Comparison of ENCODE assay signal across 1 cellular context in the genomic region with DNA sequence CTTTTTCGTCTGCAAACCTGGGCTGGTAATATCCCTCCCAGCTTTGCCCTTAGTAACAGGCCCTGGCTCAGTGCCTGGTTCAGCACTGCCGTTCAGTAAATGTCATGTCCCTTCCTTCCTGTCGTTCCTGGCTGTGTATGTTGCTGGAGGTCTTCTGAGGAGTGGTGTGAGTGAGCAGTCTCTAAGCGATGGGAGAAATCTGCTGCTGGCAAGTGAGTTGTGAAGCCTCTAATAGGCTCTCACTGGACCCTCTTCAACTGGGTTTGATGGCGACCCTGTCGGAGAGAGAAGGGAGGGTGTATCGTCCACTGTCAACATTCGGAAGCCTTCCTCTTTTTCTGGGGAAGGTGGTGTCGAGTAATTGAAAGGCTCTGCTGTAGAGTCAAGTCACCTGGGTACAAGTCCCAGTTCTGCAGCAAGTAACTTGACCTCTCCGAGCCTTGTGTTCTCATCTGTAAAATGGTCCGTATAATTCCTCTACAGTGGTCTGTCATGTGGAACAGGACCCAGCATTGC.
TF ChIP-seq lines count a peak whose summit lies in the region.

No MANE protein-coding gene starts in this region.

TF ChIP-seq in GM23338, 12 proteins besides CTCF, POLR2A, EP300 and RAD21 (continued from another document):
- TF ChIP-seq EZH2phosphoT487 (IDR thresholded peaks at IDR 0.05; ENCODE audit: unreplicated experiment) (no peak), STAT1 (IDR thresholded peaks at IDR 0.05; ENCODE audit: unreplicated experiment) (no peak), NANOG (IDR thresholded peaks at IDR 0.05; ENCODE audit: borderline replicate concordance) (no peak), ZNF114 (CRISPR knock-in tag; IDR thresholded peaks at IDR 0.05) (no peak)
- TF ChIP-seq, protein P1, sequence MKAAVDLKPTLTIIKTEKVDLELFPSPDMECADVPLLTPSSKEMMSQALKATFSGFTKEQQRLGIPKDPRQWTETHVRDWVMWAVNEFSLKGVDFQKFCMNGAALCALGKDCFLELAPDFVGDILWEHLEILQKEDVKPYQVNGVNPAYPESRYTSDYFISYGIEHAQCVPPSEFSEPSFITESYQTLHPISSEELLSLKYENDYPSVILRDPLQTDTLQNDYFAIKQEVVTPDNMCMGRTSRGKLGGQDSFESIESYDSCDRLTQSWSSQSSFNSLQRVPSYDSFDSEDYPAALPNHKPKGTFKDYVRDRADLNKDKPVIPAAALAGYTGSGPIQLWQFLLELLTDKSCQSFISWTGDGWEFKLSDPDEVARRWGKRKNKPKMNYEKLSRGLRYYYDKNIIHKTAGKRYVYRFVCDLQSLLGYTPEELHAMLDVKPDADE (IDR thresholded peaks at IDR 0.05): no peak
- TF ChIP-seq, protein P2, sequence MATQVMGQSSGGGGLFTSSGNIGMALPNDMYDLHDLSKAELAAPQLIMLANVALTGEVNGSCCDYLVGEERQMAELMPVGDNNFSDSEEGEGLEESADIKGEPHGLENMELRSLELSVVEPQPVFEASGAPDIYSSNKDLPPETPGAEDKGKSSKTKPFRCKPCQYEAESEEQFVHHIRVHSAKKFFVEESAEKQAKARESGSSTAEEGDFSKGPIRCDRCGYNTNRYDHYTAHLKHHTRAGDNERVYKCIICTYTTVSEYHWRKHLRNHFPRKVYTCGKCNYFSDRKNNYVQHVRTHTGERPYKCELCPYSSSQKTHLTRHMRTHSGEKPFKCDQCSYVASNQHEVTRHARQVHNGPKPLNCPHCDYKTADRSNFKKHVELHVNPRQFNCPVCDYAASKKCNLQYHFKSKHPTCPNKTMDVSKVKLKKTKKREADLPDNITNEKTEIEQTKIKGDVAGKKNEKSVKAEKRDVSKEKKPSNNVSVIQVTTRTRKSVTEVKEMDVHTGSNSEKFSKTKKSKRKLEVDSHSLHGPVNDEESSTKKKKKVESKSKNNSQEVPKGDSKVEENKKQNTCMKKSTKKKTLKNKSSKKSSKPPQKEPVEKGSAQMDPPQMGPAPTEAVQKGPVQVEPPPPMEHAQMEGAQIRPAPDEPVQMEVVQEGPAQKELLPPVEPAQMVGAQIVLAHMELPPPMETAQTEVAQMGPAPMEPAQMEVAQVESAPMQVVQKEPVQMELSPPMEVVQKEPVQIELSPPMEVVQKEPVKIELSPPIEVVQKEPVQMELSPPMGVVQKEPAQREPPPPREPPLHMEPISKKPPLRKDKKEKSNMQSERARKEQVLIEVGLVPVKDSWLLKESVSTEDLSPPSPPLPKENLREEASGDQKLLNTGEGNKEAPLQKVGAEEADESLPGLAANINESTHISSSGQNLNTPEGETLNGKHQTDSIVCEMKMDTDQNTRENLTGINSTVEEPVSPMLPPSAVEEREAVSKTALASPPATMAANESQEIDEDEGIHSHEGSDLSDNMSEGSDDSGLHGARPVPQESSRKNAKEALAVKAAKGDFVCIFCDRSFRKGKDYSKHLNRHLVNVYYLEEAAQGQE (IDR thresholded peaks at IDR 0.05; ENCODE audit: unreplicated experiment): no peak
